In genomic region chr2:225543626-225544025, GRCh38 we compare ENCODE assay signal across 8 cellular contexts.
"Had no signal": no experiment of that assay in that cellular context is flagged by ENCODE, and none has a peak within 500 bp of the region (broad histone marks: within the 10 kb centered on the region; RNA-seq: fewer than 3 reads in every experiment).

No MANE protein-coding gene starts in this region.

- ATAC-seq: GM23338, HepG2 had no signal

- DNase-seq: H9, HCEC 1CT, KBM-7 had no signal

- FAIRE-seq: H1, H54, HepG2 had no signal

- H3K4me2 ChIP-seq: GM23338 had no signal

- H3K27ac ChIP-seq: HL-60 had no signal

- H3K4me3 ChIP-seq: GM23338 had no signal
